1 cellular context compared by ENCODE assay signal in the genomic region with DNA sequence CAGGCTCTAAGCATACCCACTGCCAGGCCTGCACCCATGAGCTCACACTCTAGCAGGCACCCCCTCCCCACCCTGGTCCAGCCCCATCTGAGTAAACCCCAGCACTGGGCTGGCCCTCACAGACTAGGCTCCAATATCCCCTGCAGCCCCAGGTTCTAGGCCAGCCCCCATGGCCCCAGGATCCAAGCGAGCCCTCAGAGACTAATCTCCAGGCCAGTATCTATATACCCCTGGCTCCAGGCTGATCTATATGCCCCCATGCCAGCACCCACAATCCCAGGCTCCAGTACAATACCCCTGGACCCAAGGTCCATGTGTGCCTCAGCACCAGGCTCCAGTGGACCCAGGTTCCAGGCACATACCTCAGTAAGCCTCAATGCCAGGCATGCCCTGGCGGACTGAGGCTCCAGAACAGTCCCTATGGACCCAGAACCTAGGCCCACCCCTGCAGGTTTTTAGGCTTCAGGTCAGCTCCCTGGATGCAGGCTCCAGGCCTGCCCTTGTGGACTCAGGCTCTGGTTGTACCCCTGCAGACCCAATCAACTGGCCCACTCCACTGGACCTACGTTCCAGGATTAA.
TF ChIP-seq lines count a peak whose summit lies in the region.

No MANE protein-coding gene starts in this region.

TF ChIP-seq in HepG2, 621 proteins besides CTCF, POLR2A, EP300 and RAD21 (continues in another document):
- TF ChIP-seq FOXO1 (CRISPR knock-in tag; IDR thresholded peaks at IDR 0.05) (no peak), KDM2A (CRISPR knock-in tag; IDR thresholded peaks at IDR 0.05; ENCODE audit: borderline replicate concordance, low read depth) (peak; percentile 46; the same call in 1 of the 2 replicates), ZNF224 (CRISPR knock-in tag; IDR thresholded peaks at IDR 0.05) (no peak), HIVEP1 (CRISPR knock-in tag; IDR thresholded peaks at IDR 0.05) (peak; percentile 64; the same call in 1 of the 2 replicates), ZNF263 (CRISPR knock-in tag; IDR thresholded peaks at IDR 0.05) (no peak), ZNF776 (CRISPR knock-in tag; IDR thresholded peaks at IDR 0.05) (0 out of 2 replicates have a peak, but pooled peaks have one; percentile 40), ZNF839 (CRISPR knock-in tag; IDR thresholded peaks at IDR 0.05; ENCODE audit: borderline replicate concordance) (no peak), IKZF1 (IDR thresholded peaks at IDR 0.05) (no peak), POLR2AphosphoS2 (IDR thresholded peaks at IDR 0.05; ENCODE audit: low read depth, low read length) (no peak), ZNF879 (CRISPR knock-in tag; IDR thresholded peaks at IDR 0.05) (no peak), EEA1 (CRISPR knock-in tag; IDR thresholded peaks at IDR 0.05; ENCODE audit: borderline replicate concordance) (peak; percentile 20; the same call in 1 of the 2 replicates), ATF7-NPFF (CRISPR knock-in tag; IDR thresholded peaks at IDR 0.05; ENCODE audit: low read depth) (0 out of 2 replicates have a peak, but pooled peaks have one; percentile 3), ZNF552 (CRISPR knock-in tag; IDR thresholded peaks at IDR 0.05; ENCODE audit: borderline replicate concordance) (no peak), ZNF124 (CRISPR knock-in tag; IDR thresholded peaks at IDR 0.05) (0 out of 2 replicates have a peak, but pooled peaks have one; percentile 45), ZNF510 (CRISPR knock-in tag; IDR thresholded peaks at IDR 0.05; ENCODE audit: low read depth) (no peak), AGO1 (IDR thresholded peaks at IDR 0.05; ENCODE audit: low read depth, low read length, poor library complexity, severe bottlenecking) (no peak), ZSCAN25 (CRISPR knock-in tag; IDR thresholded peaks at IDR 0.05) (no peak), TBL1XR1 (IDR thresholded peaks at IDR 0.05; ENCODE audit: borderline replicate concordance, low read length, partially characterized antibody) (no peak), GLI4 (CRISPR knock-in tag; IDR thresholded peaks at IDR 0.05; ENCODE audit: borderline replicate concordance) (peak; percentile 72; the same call in 1 of the 2 replicates), PCBP1 (IDR thresholded peaks at IDR 0.05; ENCODE audit: borderline replicate concordance, low read depth, low read length) (no peak), RBM39 (IDR thresholded peaks at IDR 0.05; ENCODE audit: low read depth, low read length, poor library complexity, severe bottlenecking) (no peak), NFIC (IDR thresholded peaks at IDR 0.05; ENCODE audit: low read length) (no peak), ARNT2 (CRISPR knock-in tag; IDR thresholded peaks at IDR 0.05; ENCODE audit: low read depth) (0 out of 2 replicates have a peak, but pooled peaks have one; percentile 65), RBM22 (optimal IDR thresholded peaks at IDR 0.05; ENCODE audit: low read length) (peak; percentile 96), ARHGAP35 (CRISPR knock-in tag; IDR thresholded peaks at IDR 0.05; ENCODE audit: borderline replicate concordance) (0 out of 2 replicates have a peak, but pooled peaks have one; percentile 39), ZNF777 (CRISPR knock-in tag; IDR thresholded peaks at IDR 0.05) (no peak), CHD4 (IDR thresholded peaks at IDR 0.05; ENCODE audit: borderline replicate concordance, low read length) (no peak), TCF12 (IDR thresholded peaks at IDR 0.05) (no peak), TCF12 (CRISPR knock-in tag; IDR thresholded peaks at IDR 0.05) (no peak)
- TF ChIP-seq, protein P1, sequence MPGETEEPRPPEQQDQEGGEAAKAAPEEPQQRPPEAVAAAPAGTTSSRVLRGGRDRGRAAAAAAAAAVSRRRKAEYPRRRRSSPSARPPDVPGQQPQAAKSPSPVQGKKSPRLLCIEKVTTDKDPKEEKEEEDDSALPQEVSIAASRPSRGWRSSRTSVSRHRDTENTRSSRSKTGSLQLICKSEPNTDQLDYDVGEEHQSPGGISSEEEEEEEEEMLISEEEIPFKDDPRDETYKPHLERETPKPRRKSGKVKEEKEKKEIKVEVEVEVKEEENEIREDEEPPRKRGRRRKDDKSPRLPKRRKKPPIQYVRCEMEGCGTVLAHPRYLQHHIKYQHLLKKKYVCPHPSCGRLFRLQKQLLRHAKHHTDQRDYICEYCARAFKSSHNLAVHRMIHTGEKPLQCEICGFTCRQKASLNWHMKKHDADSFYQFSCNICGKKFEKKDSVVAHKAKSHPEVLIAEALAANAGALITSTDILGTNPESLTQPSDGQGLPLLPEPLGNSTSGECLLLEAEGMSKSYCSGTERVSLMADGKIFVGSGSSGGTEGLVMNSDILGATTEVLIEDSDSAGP (CRISPR knock-in tag; IDR thresholded peaks at IDR 0.05; ENCODE audit: borderline replicate concordance) = peak; percentile 41; the same call in 1 of the 2 replicates
- TF ChIP-seq, protein P2, sequence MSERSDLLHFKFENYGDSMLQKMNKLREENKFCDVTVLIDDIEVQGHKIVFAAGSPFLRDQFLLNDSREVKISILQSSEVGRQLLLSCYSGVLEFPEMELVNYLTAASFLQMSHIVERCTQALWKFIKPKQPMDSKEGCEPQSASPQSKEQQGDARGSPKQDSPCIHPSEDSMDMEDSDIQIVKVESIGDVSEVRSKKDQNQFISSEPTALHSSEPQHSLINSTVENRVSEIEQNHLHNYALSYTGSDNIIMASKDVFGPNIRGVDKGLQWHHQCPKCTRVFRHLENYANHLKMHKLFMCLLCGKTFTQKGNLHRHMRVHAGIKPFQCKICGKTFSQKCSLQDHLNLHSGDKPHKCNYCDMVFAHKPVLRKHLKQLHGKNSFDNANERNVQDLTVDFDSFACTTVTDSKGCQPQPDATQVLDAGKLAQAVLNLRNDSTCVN (CRISPR knock-in tag; IDR thresholded peaks at IDR 0.05; ENCODE audit: borderline replicate concordance) = no peak
- TF ChIP-seq, protein P3, sequence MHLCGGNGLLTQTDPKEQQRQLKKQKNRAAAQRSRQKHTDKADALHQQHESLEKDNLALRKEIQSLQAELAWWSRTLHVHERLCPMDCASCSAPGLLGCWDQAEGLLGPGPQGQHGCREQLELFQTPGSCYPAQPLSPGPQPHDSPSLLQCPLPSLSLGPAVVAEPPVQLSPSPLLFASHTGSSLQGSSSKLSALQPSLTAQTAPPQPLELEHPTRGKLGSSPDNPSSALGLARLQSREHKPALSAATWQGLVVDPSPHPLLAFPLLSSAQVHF (CRISPR knock-in tag; IDR thresholded peaks at IDR 0.05) = no peak
- TF ChIP-seq, protein P4, sequence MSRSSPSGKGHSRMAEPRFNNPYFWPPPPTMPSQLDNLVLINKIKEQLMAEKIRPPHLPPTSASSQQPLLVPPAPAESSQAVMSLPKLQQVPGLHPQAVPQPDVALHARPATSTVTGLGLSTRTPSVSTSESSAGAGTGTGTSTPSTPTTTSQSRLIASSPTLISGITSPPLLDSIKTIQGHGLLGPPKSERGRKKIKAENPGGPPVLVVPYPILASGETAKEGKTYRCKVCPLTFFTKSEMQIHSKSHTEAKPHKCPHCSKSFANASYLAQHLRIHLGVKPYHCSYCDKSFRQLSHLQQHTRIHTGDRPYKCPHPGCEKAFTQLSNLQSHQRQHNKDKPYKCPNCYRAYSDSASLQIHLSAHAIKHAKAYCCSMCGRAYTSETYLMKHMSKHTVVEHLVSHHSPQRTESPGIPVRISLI (CRISPR knock-in tag; IDR thresholded peaks at IDR 0.05; ENCODE audit: borderline replicate concordance) = no peak
- TF ChIP-seq, protein P5, sequence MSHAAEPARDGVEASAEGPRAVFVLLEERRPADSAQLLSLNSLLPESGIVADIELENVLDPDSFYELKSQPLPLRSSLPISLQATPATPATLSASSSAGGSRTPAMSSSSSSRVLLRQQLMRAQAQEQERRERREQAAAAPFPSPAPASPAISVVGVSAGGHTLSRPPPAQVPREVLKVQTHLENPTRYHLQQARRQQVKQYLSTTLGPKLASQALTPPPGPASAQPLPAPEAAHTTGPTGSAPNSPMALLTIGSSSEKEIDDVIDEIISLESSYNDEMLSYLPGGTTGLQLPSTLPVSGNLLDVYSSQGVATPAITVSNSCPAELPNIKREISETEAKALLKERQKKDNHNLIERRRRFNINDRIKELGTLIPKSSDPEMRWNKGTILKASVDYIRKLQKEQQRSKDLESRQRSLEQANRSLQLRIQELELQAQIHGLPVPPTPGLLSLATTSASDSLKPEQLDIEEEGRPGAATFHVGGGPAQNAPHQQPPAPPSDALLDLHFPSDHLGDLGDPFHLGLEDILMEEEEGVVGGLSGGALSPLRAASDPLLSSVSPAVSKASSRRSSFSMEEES (CRISPR knock-in tag; IDR thresholded peaks at IDR 0.05) = no peak
- TF ChIP-seq, protein P6, sequence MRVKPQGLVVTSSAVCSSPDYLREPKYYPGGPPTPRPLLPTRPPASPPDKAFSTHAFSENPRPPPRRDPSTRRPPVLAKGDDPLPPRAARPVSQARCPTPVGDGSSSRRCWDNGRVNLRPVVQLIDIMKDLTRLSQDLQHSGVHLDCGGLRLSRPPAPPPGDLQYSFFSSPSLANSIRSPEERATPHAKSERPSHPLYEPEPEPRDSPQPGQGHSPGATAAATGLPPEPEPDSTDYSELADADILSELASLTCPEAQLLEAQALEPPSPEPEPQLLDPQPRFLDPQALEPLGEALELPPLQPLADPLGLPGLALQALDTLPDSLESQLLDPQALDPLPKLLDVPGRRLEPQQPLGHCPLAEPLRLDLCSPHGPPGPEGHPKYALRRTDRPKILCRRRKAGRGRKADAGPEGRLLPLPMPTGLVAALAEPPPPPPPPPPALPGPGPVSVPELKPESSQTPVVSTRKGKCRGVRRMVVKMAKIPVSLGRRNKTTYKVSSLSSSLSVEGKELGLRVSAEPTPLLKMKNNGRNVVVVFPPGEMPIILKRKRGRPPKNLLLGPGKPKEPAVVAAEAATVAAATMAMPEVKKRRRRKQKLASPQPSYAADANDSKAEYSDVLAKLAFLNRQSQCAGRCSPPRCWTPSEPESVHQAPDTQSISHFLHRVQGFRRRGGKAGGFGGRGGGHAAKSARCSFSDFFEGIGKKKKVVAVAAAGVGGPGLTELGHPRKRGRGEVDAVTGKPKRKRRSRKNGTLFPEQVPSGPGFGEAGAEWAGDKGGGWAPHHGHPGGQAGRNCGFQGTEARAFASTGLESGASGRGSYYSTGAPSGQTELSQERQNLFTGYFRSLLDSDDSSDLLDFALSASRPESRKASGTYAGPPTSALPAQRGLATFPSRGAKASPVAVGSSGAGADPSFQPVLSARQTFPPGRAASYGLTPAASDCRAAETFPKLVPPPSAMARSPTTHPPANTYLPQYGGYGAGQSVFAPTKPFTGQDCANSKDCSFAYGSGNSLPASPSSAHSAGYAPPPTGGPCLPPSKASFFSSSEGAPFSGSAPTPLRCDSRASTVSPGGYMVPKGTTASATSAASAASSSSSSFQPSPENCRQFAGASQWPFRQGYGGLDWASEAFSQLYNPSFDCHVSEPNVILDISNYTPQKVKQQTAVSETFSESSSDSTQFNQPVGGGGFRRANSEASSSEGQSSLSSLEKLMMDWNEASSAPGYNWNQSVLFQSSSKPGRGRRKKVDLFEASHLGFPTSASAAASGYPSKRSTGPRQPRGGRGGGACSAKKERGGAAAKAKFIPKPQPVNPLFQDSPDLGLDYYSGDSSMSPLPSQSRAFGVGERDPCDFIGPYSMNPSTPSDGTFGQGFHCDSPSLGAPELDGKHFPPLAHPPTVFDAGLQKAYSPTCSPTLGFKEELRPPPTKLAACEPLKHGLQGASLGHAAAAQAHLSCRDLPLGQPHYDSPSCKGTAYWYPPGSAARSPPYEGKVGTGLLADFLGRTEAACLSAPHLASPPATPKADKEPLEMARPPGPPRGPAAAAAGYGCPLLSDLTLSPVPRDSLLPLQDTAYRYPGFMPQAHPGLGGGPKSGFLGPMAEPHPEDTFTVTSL (CRISPR knock-in tag; IDR thresholded peaks at IDR 0.05; ENCODE audit: borderline replicate concordance) = no peak
- TF ChIP-seq, protein P7, sequence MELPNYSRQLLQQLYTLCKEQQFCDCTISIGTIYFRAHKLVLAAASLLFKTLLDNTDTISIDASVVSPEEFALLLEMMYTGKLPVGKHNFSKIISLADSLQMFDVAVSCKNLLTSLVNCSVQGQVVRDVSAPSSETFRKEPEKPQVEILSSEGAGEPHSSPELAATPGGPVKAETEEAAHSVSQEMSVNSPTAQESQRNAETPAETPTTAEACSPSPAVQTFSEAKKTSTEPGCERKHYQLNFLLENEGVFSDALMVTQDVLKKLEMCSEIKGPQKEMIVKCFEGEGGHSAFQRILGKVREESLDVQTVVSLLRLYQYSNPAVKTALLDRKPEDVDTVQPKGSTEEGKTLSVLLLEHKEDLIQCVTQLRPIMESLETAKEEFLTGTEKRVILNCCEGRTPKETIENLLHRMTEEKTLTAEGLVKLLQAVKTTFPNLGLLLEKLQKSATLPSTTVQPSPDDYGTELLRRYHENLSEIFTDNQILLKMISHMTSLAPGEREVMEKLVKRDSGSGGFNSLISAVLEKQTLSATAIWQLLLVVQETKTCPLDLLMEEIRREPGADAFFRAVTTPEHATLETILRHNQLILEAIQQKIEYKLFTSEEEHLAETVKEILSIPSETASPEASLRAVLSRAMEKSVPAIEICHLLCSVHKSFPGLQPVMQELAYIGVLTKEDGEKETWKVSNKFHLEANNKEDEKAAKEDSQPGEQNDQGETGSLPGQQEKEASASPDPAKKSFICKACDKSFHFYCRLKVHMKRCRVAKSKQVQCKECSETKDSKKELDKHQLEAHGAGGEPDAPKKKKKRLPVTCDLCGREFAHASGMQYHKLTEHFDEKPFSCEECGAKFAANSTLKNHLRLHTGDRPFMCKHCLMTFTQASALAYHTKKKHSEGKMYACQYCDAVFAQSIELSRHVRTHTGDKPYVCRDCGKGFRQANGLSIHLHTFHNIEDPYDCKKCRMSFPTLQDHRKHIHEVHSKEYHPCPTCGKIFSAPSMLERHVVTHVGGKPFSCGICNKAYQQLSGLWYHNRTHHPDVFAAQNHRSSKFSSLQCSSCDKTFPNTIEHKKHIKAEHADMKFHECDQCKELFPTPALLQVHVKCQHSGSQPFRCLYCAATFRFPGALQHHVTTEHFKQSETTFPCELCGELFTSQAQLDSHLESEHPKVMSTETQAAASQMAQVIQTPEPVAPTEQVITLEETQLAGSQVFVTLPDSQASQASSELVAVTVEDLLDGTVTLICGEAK (IDR thresholded peaks at IDR 0.05) = no peak
- TF ChIP-seq, protein P7 (CRISPR knock-in tag; IDR thresholded peaks at IDR 0.05) = peak; percentile 43; the same call in 1 of the 2 replicates
